7 cellular contexts compared by ENCODE assay signal in the genomic region with DNA sequence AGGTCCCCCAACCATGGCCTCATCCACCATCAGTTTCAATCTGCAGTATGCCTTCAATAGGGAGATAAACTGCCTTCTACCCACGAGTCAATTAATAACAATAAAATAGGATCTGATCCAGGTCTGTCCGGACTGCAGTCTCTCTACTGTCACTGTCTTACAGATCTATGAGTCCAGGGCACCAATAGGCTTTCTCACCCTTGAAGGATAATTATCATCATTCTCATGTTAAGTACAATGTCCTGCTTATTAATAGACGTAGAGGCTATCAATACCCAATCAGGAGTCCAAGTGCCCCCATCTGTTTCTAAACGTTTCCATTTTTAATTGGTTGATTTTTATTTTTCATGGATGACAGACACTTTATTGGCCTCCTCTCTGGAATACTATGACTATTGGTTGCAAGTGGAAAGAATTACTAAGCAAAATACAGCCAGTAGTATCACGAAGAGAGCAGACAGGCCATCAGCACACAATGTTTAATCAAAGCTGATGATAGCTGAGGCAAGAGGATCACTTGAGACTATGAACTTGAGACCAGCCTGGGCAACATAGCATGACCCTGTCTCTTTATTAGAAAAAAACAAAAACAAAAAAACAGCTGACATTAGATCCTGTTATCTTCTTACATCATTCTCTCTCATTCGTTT.
"Had no signal": no experiment of that assay in that cellular context is flagged by ENCODE, and none has a peak within 500 bp of the region (broad histone marks: within the 10 kb centered on the region; RNA-seq: fewer than 3 reads in every experiment).

No MANE protein-coding gene starts in this region.

- H3K9ac ChIP-seq: GM23248 had no signal

- H3K27ac ChIP-seq: GM23248, HL-60 had no signal

- H3K4me3 ChIP-seq: GM23248, HAP-1 had no signal

- DNase-seq: GM23248, GOT3, H7, HFFc6 had no signal

- H3K9me3 ChIP-seq: HAP-1 had no signal

- H3K36me3 ChIP-seq: HAP-1 had no signal

- ATAC-seq: HCT116 had no signal
